ENCODE assay signal across 11 cellular contexts in genomic region chr4:110898290-110898689, GRCh38.
A peak's percentile ranks its signal among the peaks of the same experiment; 100 is the strongest.
DNase-seq lines count a peak whose midpoint lies in the region; ATAC-seq lines count a peak whose summit lies in the region.
"Had no signal": no experiment of that assay in that cellular context is flagged by ENCODE, and none has a peak within 500 bp of the region (broad histone marks: within the 10 kb centered on the region; RNA-seq: fewer than 3 reads in every experiment).

No MANE protein-coding gene starts in this region.

- DNase-seq in NAMALWA (ENCODE audit: low spot score) (peak; percentile 25), cerebellar cortex (ENCODE audit: low spot score) (no peak), ureter (ENCODE audit: low spot score) (no peak), mesenchymal stem cell (no peak), COR-L47 (lab: John Stamatoyannopoulos, UW) (no peak)
- DNase-seq: stimulated activated CD4-positive, alpha-beta T cell treated with anti-CD3 and anti-CD28 coated beads, Interleukin-2, amount 100 ng/mL, for 48 hours; stimulated activated naive CD8-positive, alpha-beta T cell treated with anti-CD3 and anti-CD28 coated beads, Interleukin-15, amount 100 ng/mL, for 72 hours had no signal

- H3K9me3 ChIP-seq in mesenchymal stem cell (ENCODE audit: control insufficient read depth, low read length): no peaks in the 10 kb centered on the region

- ATAC-seq in GM18519 (IDR thresholded peaks at IDR 0.05; ENCODE audit: low FRiP score, unreplicated experiment): peak; percentile 69
- ATAC-seq in GM21447 (IDR thresholded peaks at IDR 0.05; ENCODE audit: unreplicated experiment): peak; percentile 87
- ATAC-seq in HG03060 (IDR thresholded peaks at IDR 0.05; ENCODE audit: low read depth, unreplicated experiment): peak; percentile 61
- ATAC-seq: HCT116; stimulated activated naive CD8-positive, alpha-beta T cell treated with anti-CD3 and anti-CD28 coated beads, Interleukin-15, amount 100 ng/mL, for 72 hours had no signal

- no peak overlapping the region for H3K9ac ChIP-seq in mesenchymal stem cell (ENCODE audit: low read length)

- H3K4me3 ChIP-seq in mesenchymal stem cell (ENCODE audit: insufficient read depth in 1 of 2, low read depth in 1 of 2, low read length in 2 of 2): no peak overlapping the region

- H4K8ac ChIP-seq in mesenchymal stem cell (ENCODE audit: low read length): no peak overlapping the region

- no peak overlapping the region for H3K23ac ChIP-seq in mesenchymal stem cell (ENCODE audit: low read length in 2 of 2)

- H2BK120ac ChIP-seq in mesenchymal stem cell (ENCODE audit: low read depth, low read length): no peak overlapping the region

- 80% methylated on average over 1 of the region's 1 CpG for WGBS in mesenchymal stem cell

- no peak overlapping the region for H2BK12ac ChIP-seq in mesenchymal stem cell (ENCODE audit: low read length in 2 of 2)

- no peak overlapping the region for H4K91ac ChIP-seq in mesenchymal stem cell (ENCODE audit: low read length)

- no peaks in the 10 kb centered on the region for H3K36me3 ChIP-seq in mesenchymal stem cell (ENCODE audit: control insufficient read depth in 1 of 2, insufficient read depth in 2 of 2, low read depth in 1 of 2, low read length in 2 of 2)

- no peak overlapping the region for H2BK5ac ChIP-seq in mesenchymal stem cell (ENCODE audit: low read depth, low read length, poor library complexity, severe bottlenecking)

- H3K27ac ChIP-seq in mesenchymal stem cell (ENCODE audit: low read length, poor library complexity, severe bottlenecking): no peak overlapping the region

- H3K14ac ChIP-seq in mesenchymal stem cell (ENCODE audit: low read length in 2 of 2): no peak overlapping the region

- H3K27me3 ChIP-seq in mesenchymal stem cell (ENCODE audit: control insufficient read depth in 1 of 2, insufficient read depth in 1 of 2, low read length in 2 of 2): no peaks in the 10 kb centered on the region

- H3K4ac ChIP-seq in mesenchymal stem cell (ENCODE audit: low read depth in 1 of 2, low read length in 2 of 2): no peak overlapping the region

- no peaks in the 10 kb centered on the region for H3K79me1 ChIP-seq in mesenchymal stem cell (replicated peaks; ENCODE audit: low read length, poor library complexity, severe bottlenecking)

- H3K4me2 ChIP-seq in mesenchymal stem cell (ENCODE audit: low read length, poor library complexity, severe bottlenecking): no peak overlapping the region

- H3K18ac ChIP-seq in mesenchymal stem cell (ENCODE audit: low read depth in 1 of 2, low read length in 2 of 2): no peak overlapping the region

- no peak overlapping the region for H2BK15ac ChIP-seq in mesenchymal stem cell (ENCODE audit: low read depth, poor library complexity, severe bottlenecking)

- no peaks in the 10 kb centered on the region for H3K4me1 ChIP-seq in mesenchymal stem cell (ENCODE audit: control insufficient read depth, insufficient read depth, low read depth, low read length)

- H2AK5ac ChIP-seq in mesenchymal stem cell (ENCODE audit: low read length, severe bottlenecking): no peak overlapping the region

- no peak overlapping the region for H2AFZ ChIP-seq in mesenchymal stem cell (ENCODE audit: low read depth, low read length)
